Comparison of ENCODE assay signal across 8 cellular contexts in the genomic region with DNA sequence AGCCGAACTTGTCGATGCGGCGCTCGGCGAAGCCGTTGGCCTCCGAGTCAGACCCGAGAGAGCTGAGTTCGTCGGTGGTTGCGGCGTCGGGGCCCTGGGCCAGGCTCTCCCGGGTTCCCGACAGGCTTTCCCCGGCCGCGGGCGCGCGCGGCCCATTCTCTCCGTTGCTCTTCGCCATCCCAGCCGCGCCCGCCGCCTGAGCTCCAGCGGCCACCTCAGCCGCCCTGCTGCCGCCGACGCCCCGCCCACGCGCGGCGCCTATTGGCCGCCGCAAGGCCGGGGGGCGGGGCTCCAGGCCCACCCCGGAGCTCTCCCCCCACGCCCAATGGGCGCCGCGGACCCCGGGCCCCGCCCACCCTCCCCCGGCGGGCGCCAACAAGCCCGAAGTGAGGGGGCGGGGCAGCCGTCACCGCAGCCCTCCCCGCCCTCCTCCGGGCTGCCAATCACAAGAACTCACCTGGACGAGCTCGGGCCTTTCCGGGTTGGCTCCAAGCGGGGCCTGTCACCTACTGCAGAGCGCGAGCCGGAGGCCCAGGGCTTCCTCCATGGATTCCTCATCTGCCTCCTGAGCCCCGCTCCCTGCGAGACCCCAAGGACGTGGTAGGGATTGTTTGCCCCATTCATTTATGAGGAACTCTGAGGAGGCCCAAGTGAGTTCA. TPM values are rescaled to one million over a fixed set of nuclear protein-coding genes. Genes with fewer than 3 reads are reported as not detected.
A peak's percentile ranks its signal among the peaks of the same experiment; 100 is the strongest.
DNase-seq lines count a peak whose midpoint lies in the region; ATAC-seq, FAIRE-seq and TF ChIP-seq lines count a peak whose summit lies in the region.

A gene with protein sequence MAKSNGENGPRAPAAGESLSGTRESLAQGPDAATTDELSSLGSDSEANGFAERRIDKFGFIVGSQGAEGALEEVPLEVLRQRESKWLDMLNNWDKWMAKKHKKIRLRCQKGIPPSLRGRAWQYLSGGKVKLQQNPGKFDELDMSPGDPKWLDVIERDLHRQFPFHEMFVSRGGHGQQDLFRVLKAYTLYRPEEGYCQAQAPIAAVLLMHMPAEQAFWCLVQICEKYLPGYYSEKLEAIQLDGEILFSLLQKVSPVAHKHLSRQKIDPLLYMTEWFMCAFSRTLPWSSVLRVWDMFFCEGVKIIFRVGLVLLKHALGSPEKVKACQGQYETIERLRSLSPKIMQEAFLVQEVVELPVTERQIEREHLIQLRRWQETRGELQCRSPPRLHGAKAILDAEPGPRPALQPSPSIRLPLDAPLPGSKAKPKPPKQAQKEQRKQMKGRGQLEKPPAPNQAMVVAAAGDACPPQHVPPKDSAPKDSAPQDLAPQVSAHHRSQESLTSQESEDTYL (minus strand): TSS at position 238 of the 659 bp plus-strand sequence. CDS start 60 bp downstream, at position 178.

- H3K4me3 ChIP-seq in Loucy (ENCODE audit: low read length, poor library complexity, severe bottlenecking): peak within 1 kb of the TSS; percentile 96
- peak within 1 kb of the TSS; percentile 83 for H3K4me3 ChIP-seq in fibroblast of the aortic adventitia (ENCODE audit: low read depth, low read length)

- H3K4me2 ChIP-seq in Loucy (ENCODE audit: low read depth, low read length, poor library complexity, severe bottlenecking): peak within 1 kb of the TSS; percentile 98

- H3K4me1 ChIP-seq in Loucy (ENCODE audit: insufficient read depth, low read length, poor library complexity, severe bottlenecking): peaks cover 40% of the 10 kb centered on the region

- H3K36me3 Mint-ChIP-seq in natural killer cell treated with Interleukin-12 subunit alpha and Interleukin-12 subunit beta and Interleukin-15 and Interleukin-18, amount 100 ng/mL, for 72 hours: peaks cover 6% of the 10 kb centered on the region

- no peak for FAIRE-seq in H54 (lab: Jason Lieb, UNC)

- H3F3A ChIP-seq in Loucy (ENCODE audit: low read depth): no peaks in the 10 kb centered on the region

- peak within 1 kb of the TSS; percentile 77 to 91 for H3K27ac Mint-ChIP-seq in natural killer cell treated with Interleukin-12 subunit alpha and Interleukin-12 subunit beta and Interleukin-15 and Interleukin-18, amount 100 ng/mL, for 72 hours

- peaks cover 34 to 35% of the 10 kb centered on the region in 2 donors for H3K4me1 Mint-ChIP-seq in natural killer cell treated with Interleukin-12 subunit alpha and Interleukin-12 subunit beta and Interleukin-15 and Interleukin-18, amount 100 ng/mL, for 72 hours (ENCODE audit: low read depth in 2 of 2)

- peak; percentile 46 for TF ChIP-seq POLR2A in H54 (IDR thresholded peaks at IDR 0.05; ENCODE audit: low read depth, low read length)
- TF ChIP-seq POLR2A in Raji (IDR thresholded peaks at IDR 0.05; ENCODE audit: insufficient read depth, low read depth, low read length): peak; percentile 74

- DNase-seq in EL (peak; percentile 91), H54 (ENCODE audit: insufficient read length, low spot score) (peak; percentile 75), fibroblast of the aortic adventitia (ENCODE audit: low read depth) (peak; percentile 72)
- peak; percentile 94 for DNase-seq in activated effector memory CD4-positive, alpha-beta T cell treated with Interleukin-2 at 50 U/mL for 16 hours
- peak; percentile 91 for DNase-seq in natural killer cell treated with Interleukin-12 subunit alpha and Interleukin-12 subunit beta and Interleukin-15 and Interleukin-18, amount 100 ng/mL, for 72 hours (ENCODE audit: low spot score)
- DNase-seq in stimulated activated naive CD4-positive, alpha-beta T cell treated with Interleukin-2 at 50 U/mL for 16 hours (lab: John Stamatoyannopoulos, UW): peak; percentile 94

- peaks cover 45% of the 10 kb centered on the region for H3K79me2 ChIP-seq in Loucy (ENCODE audit: insufficient read depth, low read length)

- H3K27me3 ChIP-seq in Loucy (ENCODE audit: insufficient read depth, low read length, poor library complexity, severe bottlenecking): no peaks in the 10 kb centered on the region

- H3K36me3 ChIP-seq in Loucy (ENCODE audit: insufficient read depth, low read length): peaks cover 6% of the 10 kb centered on the region; the same call in 1 of the 2 replicates

- ATAC-seq in natural killer cell treated with Interleukin-12 subunit alpha and Interleukin-12 subunit beta and Interleukin-15 and Interleukin-18, amount 100 ng/mL, for 72 hours: peak; percentile 95 to 96

- no peaks in the 10 kb centered on the region for H3K27me3 Mint-ChIP-seq in natural killer cell treated with Interleukin-12 subunit alpha and Interleukin-12 subunit beta and Interleukin-15 and Interleukin-18, amount 100 ng/mL, for 72 hours

- H3K9me3 ChIP-seq in Loucy (ENCODE audit: insufficient read depth, low read depth, low read length): no peaks in the 10 kb centered on the region

- H3K9ac ChIP-seq in Loucy (ENCODE audit: low read depth, low read length, poor library complexity, severe bottlenecking): peak within 1 kb of the TSS; percentile 83

- TF ChIP-seq CTCF in Loucy (conservative IDR thresholded peaks at IDR 0.05; ENCODE audit: low read length): no peak
- no peak for TF ChIP-seq CTCF in fibroblast of the aortic adventitia (IDR thresholded peaks at IDR 0.05; ENCODE audit: insufficient read depth, low read length)

- no peaks in the 10 kb centered on the region for H3K9me2 ChIP-seq in Loucy (replicated peaks; ENCODE audit: low read depth, low read length)

- H3K4me3 Mint-ChIP-seq in natural killer cell treated with Interleukin-12 subunit alpha and Interleukin-12 subunit beta and Interleukin-15 and Interleukin-18, amount 100 ng/mL, for 72 hours: peak within 1 kb of the TSS; percentile 70

- H3K9me3 Mint-ChIP-seq in natural killer cell treated with Interleukin-12 subunit alpha and Interleukin-12 subunit beta and Interleukin-15 and Interleukin-18, amount 100 ng/mL, for 72 hours: no peaks in the 10 kb centered on the region

- H2AFZ ChIP-seq in Loucy (ENCODE audit: low read length): peak within 1 kb of the TSS; percentile 82

- peaks cover 18% of the 10 kb centered on the region for H4K20me1 ChIP-seq in Loucy (ENCODE audit: insufficient read depth, low read length, poor library complexity, severe bottlenecking)

RNA-seq across cellular contexts. Expression of the gene that starts here (rescaled TPM):
- total RNA-seq in fibroblast of the aortic adventitia (ENCODE audit: low replicate concordance): 12.9 and 24.1 TPM in 2 replicates
- total RNA-seq in natural killer cell treated with Interleukin-12 subunit alpha and Interleukin-12 subunit beta and Interleukin-15 and Interleukin-18, amount 100 ng/mL, for 72 hours: 10 to 100 TPM; 13.9 to 28.3 TPM

Comparison
In these comparisons a context has a peak if more than half of its experiments do, and no peak if none do; other contexts are left out.
1. Peak in every context shown above with its lines: DNase-seq, ATAC-seq and H3K4me3 ChIP-seq.